Comparison of ENCODE assay signal across 1 cellular context in genomic region chr9:21081999-21082398, GRCh38.
TF ChIP-seq lines count a peak whose summit lies in the region.

No MANE protein-coding gene starts in this region.

TF ChIP-seq in WTC11, 78 proteins besides CTCF, POLR2A, EP300 and RAD21 (continued from another document):
- TF ChIP-seq ZNF425 (CRISPR knock-in tag; conservative IDR thresholded peaks at IDR 0.05) (no peak), ZNF138 (CRISPR knock-in tag; conservative IDR thresholded peaks at IDR 0.05) (no peak), PRRX2 (CRISPR knock-in tag; IDR thresholded peaks at IDR 0.05) (no peak), MYBL2 (CRISPR knock-in tag; IDR thresholded peaks at IDR 0.05) (no peak)
